In genomic region chr1:184947497-184948256, GRCh38 we compare ENCODE assay signal across 17 cellular contexts. TPM values are rescaled to one million over a fixed set of nuclear protein-coding genes. Genes with fewer than 3 reads are reported as not detected.
DNase-seq lines count a peak whose midpoint lies in the region; FAIRE-seq and TF ChIP-seq lines count a peak whose summit lies in the region.
"Had no signal": no experiment of that assay in that cellular context is flagged by ENCODE, and none has a peak within 500 bp of the region (broad histone marks: within the 10 kb centered on the region; RNA-seq: fewer than 3 reads in every experiment).

No MANE protein-coding gene starts in this region.

- no peak for FAIRE-seq in HTR-8/SVneo (lab: Jason Lieb, UNC)

- TF ChIP-seq CTCF in ascending aorta (IDR thresholded peaks at IDR 0.05): no peak

- peaks cover 0 to 44% of the 10 kb centered on the region in 2 donors for H3K4me1 ChIP-seq in ascending aorta
- H3K4me1 ChIP-seq: BE2C had no signal

- H3K27me3 ChIP-seq in MG63 (no peaks in the 10 kb centered on the region), ascending aorta (no peaks in the 10 kb centered on the region)
- H3K27me3 ChIP-seq: pancreas had no signal

- H3K36me3 ChIP-seq in MG63 (no peaks in the 10 kb centered on the region), ascending aorta (no peaks in the 10 kb centered on the region)
- H3K36me3 ChIP-seq: BE2C, pancreas had no signal

- DNase-seq in D341Med (ENCODE audit: low spot score) (peak; percentile 36), MG63 (peak; percentile 84), ascending aorta (ENCODE audit: low spot score in 2 of 2) (no peak), pons (ENCODE audit: low spot score) (peak; percentile 36), HTR-8/SVneo (ENCODE audit: insufficient read length, low spot score) (no peak), NCI-H2107 (lab: John Stamatoyannopoulos, UW) (no peak), GOT3 (lab: John Stamatoyannopoulos, UW) (no peak)
- DNase-seq: activated CD4-positive, alpha-beta T cell treated with anti-CD3 and anti-CD28 coated beads for 48 hours; activated effector memory CD4-positive, alpha-beta T cell treated with anti-CD3 and anti-CD28 coated beads, Interleukin-2, amount 50 U/mL, for 16 hours; BE2C; central memory CD4-positive, alpha-beta T cell; effector CD8-positive, alpha-beta T cell; mammary epithelial cell; naive B cell; NCI-H1436; NCI-H524 treated with DMSO at 0.1 percent for 48 hours; pancreas had no signal

- H3K4me3 ChIP-seq in MG63 (no peak overlapping the region), ascending aorta (no peak overlapping the region)
- H3K4me3 ChIP-seq: pancreas had no signal

- H3K27ac ChIP-seq in ascending aorta: peak overlapping the region; percentile 82 to 83
- H3K27ac ChIP-seq: pancreas had no signal

- intact Hi-C loops in ascending aorta (cut with DNase I): loop anchor here (2.0 kb wide), 1 partner anchor 23 kb away; no protein-coding TSS in a partner anchor

- H3K9me3 ChIP-seq in MG63 (no peaks in the 10 kb centered on the region), ascending aorta (no peaks in the 10 kb centered on the region)
- H3K9me3 ChIP-seq: BE2C, pancreas had no signal

RNA-seq across cellular contexts. Expression of gene NIBAN1, which starts 26.6 kb away (rescaled TPM):
- total RNA-seq in MG63 (2014; rRNA removed; shearing (Covaris generic); ENCODE audit: low replicate concordance): 11.0 and 12.8 TPM in 2 replicates
- 74.6 TPM for total RNA-seq in ascending aorta

Comparison
In these comparisons a context has a peak if more than half of its experiments do, and no peak if none do; other contexts are left out.
1. DNase-seq: peak in D341Med (single experiment), MG63 (single experiment) and pons (single experiment); none in ascending aorta (0 of 2), HTR-8/SVneo (single experiment), NCI-H2107 (single experiment) and GOT3 (single experiment).